26 cellular contexts compared by ENCODE assay signal in genomic region chr5:2138896-2139295, GRCh38.
"Had no signal": no experiment of that assay in that cellular context is flagged by ENCODE, and none has a peak within 500 bp of the region (broad histone marks: within the 10 kb centered on the region; RNA-seq: fewer than 3 reads in every experiment).

No MANE protein-coding gene starts in this region.

- H3K4me1 ChIP-seq: heart right ventricle, left lung, prostate gland, suprapubic skin, tibial artery, upper lobe of right lung, uterus had no signal

- H3K4me1 Mint-ChIP-seq: mesothelial cell of epicardium, naive B cell, nephron had no signal

- H3K79me2 ChIP-seq: hepatocyte had no signal

- H3K4me3 Mint-ChIP-seq: mesothelial cell of epicardium; nephron; stimulated activated effector memory CD8-positive, alpha-beta T cell treated with anti-CD3 and anti-CD28 coated beads, Interleukin-12 subunit alpha, Interleukin-12 subunit beta, amount 100 ng/mL, for 72 hours; stimulated activated naive CD8-positive, alpha-beta T cell treated with anti-CD3 and anti-CD28 coated beads, Interleukin-15, Interleukin-2, amounts not matched to agents 100 ng/mL and 50 ng/mL, for 24 hours had no signal

- H3K4me3 ChIP-seq: heart right ventricle, hepatocyte, left lung, lung, ovary, prostate gland, skin epidermis, suprapubic skin, thoracic aorta, tibial artery, upper lobe of right lung, uterus had no signal

- H3K9me3 Mint-ChIP-seq: mesothelial cell of epicardium; stimulated activated naive CD8-positive, alpha-beta T cell treated with anti-CD3 and anti-CD28 coated beads, Interleukin-15, Interleukin-2, amounts not matched to agents 100 ng/mL and 50 ng/mL, for 24 hours had no signal

- H3K9me3 ChIP-seq: heart right ventricle, left lung, ovary, prostate gland, suprapubic skin, thoracic aorta, tibial artery, upper lobe of right lung, uterus had no signal

- H2AFZ ChIP-seq: hepatocyte had no signal

- DNase-seq: heart right ventricle; kidney glomerular epithelial cell; left colon; left lung; mesendoderm; naive B cell; ovary; retina; right cardiac atrium; stimulated activated CD4-positive, alpha-beta T cell treated with anti-CD3 and anti-CD28 coated beads, Interleukin-4, amount 100 ng/mL, for 24 hours; stimulated activated naive CD4-positive, alpha-beta T cell; trophoblast cell; upper lobe of right lung; uterus had no signal

- H3K27me3 ChIP-seq: hepatocyte, ovary, tibial artery, upper lobe of right lung, uterus had no signal

- H3K36me3 ChIP-seq: heart right ventricle, left lung, ovary, prostate gland, suprapubic skin, thoracic aorta, tibial artery, upper lobe of right lung, uterus had no signal

- ATAC-seq: heart right ventricle; left colon; left lung; right cardiac atrium; sciatic nerve; stimulated activated effector memory CD8-positive, alpha-beta T cell treated with anti-CD3 and anti-CD28 coated beads, Interleukin-12 subunit alpha, Interleukin-12 subunit beta, amount 100 ng/mL, for 72 hours; upper lobe of right lung had no signal

- H3K27ac Mint-ChIP-seq: mesothelial cell of epicardium; naive B cell; nephron; stimulated activated effector memory CD8-positive, alpha-beta T cell treated with anti-CD3 and anti-CD28 coated beads, Interleukin-12 subunit alpha, Interleukin-12 subunit beta, amount 100 ng/mL, for 72 hours; stimulated activated naive CD8-positive, alpha-beta T cell treated with anti-CD3 and anti-CD28 coated beads, Interleukin-15, Interleukin-2, amounts not matched to agents 100 ng/mL and 50 ng/mL, for 24 hours had no signal

- H3K4me2 ChIP-seq: hepatocyte had no signal

- H3K36me3 Mint-ChIP-seq: mesothelial cell of epicardium, naive B cell had no signal

- H3K27ac ChIP-seq: heart right ventricle, hepatocyte, left lung, ovary, prostate gland, skin epidermis, suprapubic skin, thoracic aorta, tibial artery, upper lobe of right lung, uterus had no signal
